Comparison of ENCODE assay signal across 9 cellular contexts in genomic region chr12:122982494-122982850, GRCh38. TPM values are rescaled to one million over a fixed set of nuclear protein-coding genes. Genes with fewer than 3 reads are reported as not detected.
DNase-seq lines count a peak whose midpoint lies in the region; ATAC-seq, FAIRE-seq and TF ChIP-seq lines count a peak whose summit lies in the region.
"Had no signal": no experiment of that assay in that cellular context is flagged by ENCODE, and none has a peak within 500 bp of the region (broad histone marks: within the 10 kb centered on the region; RNA-seq: fewer than 3 reads in every experiment).

No MANE protein-coding gene starts in this region.

- no peak overlapping the region for H3K18ac ChIP-seq in H9 (ENCODE audit: insufficient read length, low read depth, low read length)

- H2BK120ac ChIP-seq in H9 (ENCODE audit: low read depth, low read length, poor library complexity, severe bottlenecking) = no peak overlapping the region

- peak overlapping the region; percentile 88 to 93 for H3K4me3 Mint-ChIP-seq in H9
- peak overlapping the region; percentile 90 for H3K4me3 Mint-ChIP-seq in astrocyte (ENCODE audit: unreplicated experiment)
- peak overlapping the region; percentile 85 to 95 (median 90) for H3K4me3 Mint-ChIP-seq in naive thymus-derived CD4-positive, alpha-beta T cell

- H3K79me1 ChIP-seq in H9 (ENCODE audit: insufficient read depth, low read depth, low read length, poor library complexity, severe bottlenecking) = no peaks in the 10 kb centered on the region

- peaks cover 50% of the 10 kb centered on the region for H3K4me1 ChIP-seq in ACC112 (ENCODE audit: control insufficient read depth, insufficient read depth, low read length, unreplicated experiment)
- peaks cover 8% of the 10 kb centered on the region; the same call in 1 of the 2 replicates for H3K4me1 ChIP-seq in H9 (ENCODE audit: insufficient read depth, low read length)
- H3K4me1 ChIP-seq in astrocyte (ENCODE audit: insufficient read depth, low read length) = peaks cover 43% of the 10 kb centered on the region
- H3K4me1 ChIP-seq in naive thymus-derived CD4-positive, alpha-beta T cell (ENCODE audit: control insufficient read depth in 2 of 2, insufficient read depth in 2 of 2, low read length in 2 of 2) = peaks cover 23 to 32% of the 10 kb centered on the region in 2 donors

- H3K9ac ChIP-seq in H9 (ENCODE audit: extremely low read depth, insufficient read length, low read length) (no peak overlapping the region), astrocyte (ENCODE audit: low read length) (peak overlapping the region; percentile 89)

- no peak for FAIRE-seq in astrocyte (lab: Jason Lieb, UNC)

- H3K36me3 ChIP-seq in ACC112 (ENCODE audit: insufficient read depth, low read length) = peaks cover 7% of the 10 kb centered on the region; the same call in 1 of the 2 replicates
- H3K36me3 ChIP-seq in astrocyte (ENCODE audit: insufficient read depth, low read length) = no peaks in the 10 kb centered on the region
- peaks cover 0 to 60% (median 3%) of the 10 kb centered on the region in 3 experiments for H3K36me3 ChIP-seq in naive thymus-derived CD4-positive, alpha-beta T cell (ENCODE audit: control insufficient read depth in 2 of 3, insufficient read depth in 3 of 3, low read length in 3 of 3)

- no peak overlapping the region for H2AK5ac ChIP-seq in H9 (ENCODE audit: insufficient read length, low read length)

- no peak overlapping the region for H2BK5ac ChIP-seq in H9 (ENCODE audit: insufficient read length, low read length)

- H4K91ac ChIP-seq in H9 (ENCODE audit: insufficient read length, low read depth, low read length) = no peak overlapping the region

- H3K27me3 Mint-ChIP-seq in H9 (ENCODE audit: low read depth) (no peaks in the 10 kb centered on the region), astrocyte (ENCODE audit: low read depth, unreplicated experiment) (no peaks in the 10 kb centered on the region)
- H3K27me3 Mint-ChIP-seq in naive thymus-derived CD4-positive, alpha-beta T cell = no peaks in the 10 kb centered on the region

- H3K79me2 ChIP-seq in ACC112 (ENCODE audit: control insufficient read depth, insufficient read depth, low read length, unreplicated experiment) (peaks cover 56% of the 10 kb centered on the region), H9 (ENCODE audit: insufficient read depth, low read length) (no peaks in the 10 kb centered on the region), astrocyte (ENCODE audit: insufficient read depth, low read length) (peaks cover 60% of the 10 kb centered on the region)

- no peak overlapping the region for H3K4ac ChIP-seq in H9 (ENCODE audit: low read depth, low read length)

- H3K4me1 Mint-ChIP-seq in H9 = peaks cover 11 to 32% of the 10 kb centered on the region in 2 experiments
- peaks cover 29% of the 10 kb centered on the region for H3K4me1 Mint-ChIP-seq in astrocyte (ENCODE audit: low read depth, unreplicated experiment)
- H3K4me1 Mint-ChIP-seq in naive thymus-derived CD4-positive, alpha-beta T cell = peaks cover 26 to 57% (median 42%) of the 10 kb centered on the region in 7 donors

- no peak for DNase-seq in H9
- DNase-seq in astrocyte (ENCODE audit: low read depth) = no peak
- DNase-seq in naive thymus-derived CD4-positive, alpha-beta T cell = no peak
- DNase-seq in NCI-H2107 (lab: John Stamatoyannopoulos, UW) = no peak
- DNase-seq: DMS79 treated with DMSO at 0.1 percent for 48 hours had no signal

- no peak for ATAC-seq in naive thymus-derived CD4-positive, alpha-beta T cell
- ATAC-seq in GM21619 (IDR thresholded peaks at IDR 0.05; ENCODE audit: unreplicated experiment) (no peak), HG02981 (IDR thresholded peaks at IDR 0.05; ENCODE audit: unreplicated experiment) (no peak), GM18870 (IDR thresholded peaks at IDR 0.05; ENCODE audit: unreplicated experiment) (no peak)

- H3K23me2 ChIP-seq in H9 (ENCODE audit: insufficient read length, low read depth, low read length, poor library complexity, severe bottlenecking) = peaks cover 12% of the 10 kb centered on the region

- H3K23ac ChIP-seq in H9 (ENCODE audit: insufficient read length, low read depth, low read length) = no peak overlapping the region

- no peaks in the 10 kb centered on the region for H3K27me3 ChIP-seq in ACC112 (ENCODE audit: insufficient read depth, low read length)
- no peaks in the 10 kb centered on the region for H3K27me3 ChIP-seq in H9 (ENCODE audit: insufficient read depth, low read length)
- H3K27me3 ChIP-seq in astrocyte (ENCODE audit: insufficient read depth, low read length) = no peaks in the 10 kb centered on the region
- H3K27me3 ChIP-seq in naive thymus-derived CD4-positive, alpha-beta T cell (ENCODE audit: control insufficient read depth in 2 of 2, insufficient read depth in 2 of 2, low read length in 2 of 2) = no peaks in the 10 kb centered on the region

- TF ChIP-seq CTCF in H9 (conservative IDR thresholded peaks at IDR 0.05) = no peak
- no peak for TF ChIP-seq CTCF in astrocyte (IDR thresholded peaks at IDR 0.05; ENCODE audit: insufficient read depth, low read depth, low read length)

- H2AFZ ChIP-seq in ACC112 (ENCODE audit: low read length, unreplicated experiment) = no peak overlapping the region
- no peak overlapping the region for H2AFZ ChIP-seq in H9 (ENCODE audit: low read length)
- H2AFZ ChIP-seq in astrocyte (ENCODE audit: low read depth, low read length) = no peak overlapping the region

- H3K4me2 ChIP-seq in H9 (ENCODE audit: insufficient read depth, insufficient read length, low read length) (no peak overlapping the region), astrocyte (ENCODE audit: low read length) (peak overlapping the region; percentile 93)

- no peak overlapping the region for H3K27ac ChIP-seq in ACC112 (ENCODE audit: low read depth, low read length)
- no peak overlapping the region for H3K27ac ChIP-seq in H9 (ENCODE audit: insufficient read length, low read depth, low read length)
- no peak overlapping the region for H3K27ac ChIP-seq in astrocyte (ENCODE audit: low read depth, low read length)
- H3K27ac ChIP-seq in naive thymus-derived CD4-positive, alpha-beta T cell (ENCODE audit: low read depth, low read length) = peak overlapping the region; percentile 81

- H3K56ac ChIP-seq in H9 (ENCODE audit: insufficient read length, low read depth, low read length) = no peak overlapping the region

- H3K36me3 Mint-ChIP-seq in H9 (ENCODE audit: insufficient read depth in 1 of 3, low read depth in 3 of 3) (peaks cover 0 to 15% (median 8%) of the 10 kb centered on the region in 3 experiments; a peak in 3 of 7 replicates), astrocyte (ENCODE audit: low read depth, unreplicated experiment) (peaks cover 3% of the 10 kb centered on the region)
- peaks cover 0 to 16% (median 3%) of the 10 kb centered on the region in 5 donors for H3K36me3 Mint-ChIP-seq in naive thymus-derived CD4-positive, alpha-beta T cell

- H4K5ac ChIP-seq in H9 (ENCODE audit: insufficient read length, low read depth, low read length) = no peak overlapping the region

- POLR2A ChIA-PET in naive thymus-derived CD4-positive, alpha-beta T cell (lab: Charles Lee) = interaction anchor here (0.5 to 3.4 kb wide), 9 partner anchors 8 to 264 kb away, joined by 3 to 17 read pairs (median 4); partner anchors contain the start of genes MPHOSPH9, MTRFR, OGFOD2 and PITPNM2

- H3K4me3 ChIP-seq in ACC112 (ENCODE audit: low read depth, low read length) = peak overlapping the region; percentile 96
- H3K4me3 ChIP-seq in astrocyte (ENCODE audit: insufficient read depth, low read depth, low read length) = no peak overlapping the region
- peak overlapping the region; percentile 84 for H3K4me3 ChIP-seq in naive thymus-derived CD4-positive, alpha-beta T cell (ENCODE audit: low read length)

- H3K9me3 Mint-ChIP-seq in H9 = no peaks in the 10 kb centered on the region
- H3K9me3 Mint-ChIP-seq in astrocyte (ENCODE audit: unreplicated experiment) = no peaks in the 10 kb centered on the region
- peaks cover 0 to 7% (median 0%) of the 10 kb centered on the region in 11 donors for H3K9me3 Mint-ChIP-seq in naive thymus-derived CD4-positive, alpha-beta T cell

- no peak overlapping the region for H3K14ac ChIP-seq in H9 (ENCODE audit: insufficient read depth, low read length)

- H2BK12ac ChIP-seq in H9 (ENCODE audit: insufficient read length, low read depth, low read length) = no peak overlapping the region

- CTCF ChIA-PET in naive thymus-derived CD4-positive, alpha-beta T cell (lab: Charles Lee) = interaction anchor here (1.4 kb wide), 1 partner anchor 93 kb away, joined by 4 read pairs; no protein-coding TSS in a partner anchor

- no peak overlapping the region for H3T11ph ChIP-seq in H9 (ENCODE audit: low read length)

- no peak overlapping the region for H2BK15ac ChIP-seq in H9 (ENCODE audit: low read depth, low read length)

- no peak overlapping the region for H3K27ac Mint-ChIP-seq in H9
- peak overlapping the region; percentile 62 for H3K27ac Mint-ChIP-seq in astrocyte (ENCODE audit: unreplicated experiment)
- H3K27ac Mint-ChIP-seq in naive thymus-derived CD4-positive, alpha-beta T cell = peak overlapping the region; percentile 9 to 91 (median 80)

- no CpG with 5 or more reads among the region's 11 CpGs for WGBS in H9 (ENCODE audit: extremely low coverage, insufficient read length, low lambda C conversion rate)

- intact Hi-C loops in naive thymus-derived CD4-positive, alpha-beta T cell (cut with micrococcal nuclease) = no loop called here

- no peak overlapping the region for H4K8ac ChIP-seq in H9 (replicated peaks; ENCODE audit: insufficient read length, low read depth, low read length)

- no peak overlapping the region for H2BK20ac ChIP-seq in H9 (ENCODE audit: low read depth, low read length, poor library complexity, severe bottlenecking)

- H4K20me1 ChIP-seq in H9 (ENCODE audit: control insufficient read depth, insufficient read depth, insufficient read length) = no peaks in the 10 kb centered on the region
- peaks cover 28% of the 10 kb centered on the region for H4K20me1 ChIP-seq in astrocyte (ENCODE audit: insufficient read depth, low read length)

- no peaks in the 10 kb centered on the region for H3K9me3 ChIP-seq in H9 (ENCODE audit: control insufficient read depth, low read depth, low read length)
- H3K9me3 ChIP-seq in astrocyte (ENCODE audit: insufficient read depth, low read depth, low read length) = no peaks in the 10 kb centered on the region
- H3K9me3 ChIP-seq in naive thymus-derived CD4-positive, alpha-beta T cell (ENCODE audit: control insufficient read depth in 2 of 3, low read length in 3 of 3) = no peaks in the 10 kb centered on the region

RNA-seq across cellular contexts. Expression of gene ARL6IP4, which starts 2.0 kb away (rescaled TPM):
- 124 and 132 TPM in 2 replicates for total RNA-seq in H9 (2021)
- 121 and 122 TPM in 2 replicates for total RNA-seq in astrocyte
- total RNA-seq in naive thymus-derived CD4-positive, alpha-beta T cell = 100 to 1,000 TPM; 137 to 189 (median 169) TPM
- 100 to 1,000 TPM; 201 to 295 TPM for polyA plus RNA-seq in naive thymus-derived CD4-positive, alpha-beta T cell

RNA-seq across cellular contexts. Expression of gene OGFOD2, which starts 7.4 kb away (rescaled TPM):
- total RNA-seq in H9 (2021) (14.1 and 14.7 TPM in 2 replicates), astrocyte (13.3 and 16.1 TPM in 2 replicates)
- 10 to 100 TPM; 17.4 to 49.1 (median 27.2) TPM for total RNA-seq in naive thymus-derived CD4-positive, alpha-beta T cell
- polyA plus RNA-seq in naive thymus-derived CD4-positive, alpha-beta T cell = 10 to 100 TPM; 16.8 to 19.5 TPM

RNA-seq across cellular contexts. Expression of gene ABCB9, which starts 16.2 kb away (rescaled TPM):
- total RNA-seq in H9 (2021) (3.3 and 4.6 TPM in 2 replicates), astrocyte (11.6 and 12.9 TPM in 2 replicates)
- 1 to 10 TPM; 6.2 to 8.9 (median 7.1) TPM for total RNA-seq in naive thymus-derived CD4-positive, alpha-beta T cell
- 1 to 10 TPM in 1 of 2 donors, under 1 TPM in 1; 0.74 to 1.5 TPM for polyA plus RNA-seq in naive thymus-derived CD4-positive, alpha-beta T cell

Comparison
In these comparisons a context has a peak if more than half of its experiments do, and no peak if none do; other contexts are left out.
1. H3K27ac Mint-ChIP-seq: peak in astrocyte (single experiment) and naive thymus-derived CD4-positive, alpha-beta T cell (9 of 9); none in H9 (0 of 3).
2. Peak in every context shown above with its lines, with median percentiles within 50 percentile points of each other: H3K4me3 Mint-ChIP-seq.